In genomic region chr6:45576648-45577624, GRCh38 we compare ENCODE assay signal across 2 cellular contexts.
TF ChIP-seq lines count a peak whose summit lies in the region.

No MANE protein-coding gene starts in this region.

TF ChIP-seq in IMR-90, 13 proteins besides CTCF, POLR2A, EP300 and RAD21:
- no peak for TF ChIP-seq RCOR1 (IDR thresholded peaks at IDR 0.05; ENCODE audit: insufficient replicate concordance, low read length)
- TF ChIP-seq MAZ (IDR thresholded peaks at IDR 0.05; ENCODE audit: borderline replicate concordance, low read depth, low read length): no peak
- no peak for TF ChIP-seq SMC3 (IDR thresholded peaks at IDR 0.05; ENCODE audit: low read depth, low read length)
- TF ChIP-seq CEBPB (IDR thresholded peaks at IDR 0.05; ENCODE audit: low read depth, low read length): no peak
- no peak for TF ChIP-seq RFX5 (IDR thresholded peaks at IDR 0.05; ENCODE audit: low read depth, low read length)

TF ChIP-seq in K562, 482 proteins besides CTCF, POLR2A, EP300 and RAD21:
- no peak for TF ChIP-seq ATF1 (CRISPR knock-in tag; IDR thresholded peaks at IDR 0.05)
- peak; percentile 53 for TF ChIP-seq ATF1 (tag; IDR thresholded peaks at IDR 0.05)
- no peak for TF ChIP-seq NCOA4 (IDR thresholded peaks at IDR 0.05; ENCODE audit: partially characterized antibody)
TF ChIP-seq in K562: peak in this region for 1.
